Comparison of ENCODE assay signal across 2 cellular contexts in the genomic region with DNA sequence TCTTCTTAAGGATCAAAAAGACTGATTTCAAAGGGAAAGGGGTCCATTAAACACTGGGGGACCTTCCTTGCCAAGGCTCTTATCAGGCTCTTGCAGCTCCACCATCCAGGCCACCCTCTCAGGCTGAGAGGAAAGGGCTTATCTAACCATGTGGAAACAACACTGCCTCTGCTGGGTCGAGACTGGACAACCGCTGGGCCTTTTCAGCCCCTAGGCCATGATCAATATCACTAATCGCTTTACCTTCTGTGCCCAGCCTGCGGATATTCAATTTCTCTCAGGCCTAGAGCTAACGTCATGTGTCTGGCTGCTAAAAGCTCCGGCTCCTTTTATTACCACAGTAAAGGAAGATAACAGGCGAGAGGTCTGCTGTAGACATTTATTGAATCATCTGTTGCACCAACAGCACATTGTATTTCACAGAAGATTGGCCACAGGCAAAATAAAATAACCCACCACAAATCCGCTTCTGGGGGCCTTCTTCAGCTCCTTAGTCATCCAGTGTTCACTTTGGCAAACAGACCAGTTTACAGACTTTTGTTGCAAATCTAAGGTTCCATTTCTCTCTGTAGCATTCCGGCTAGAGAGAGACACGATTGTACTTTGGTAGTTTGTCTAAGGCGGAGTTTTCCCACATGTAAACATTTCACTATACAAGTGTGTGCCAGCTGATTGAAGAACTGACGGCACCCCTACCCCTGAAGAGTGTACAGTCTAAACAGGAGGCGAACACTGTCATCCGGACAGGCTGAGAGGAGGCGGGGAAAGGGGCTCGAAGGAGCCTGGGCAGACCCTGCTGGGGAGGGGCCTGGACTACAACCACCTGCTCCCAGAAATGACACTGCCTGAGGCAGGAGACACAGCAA.
TF ChIP-seq lines count a peak whose summit lies in the region.

No MANE protein-coding gene starts in this region.

TF ChIP-seq in IMR-90, 13 proteins besides CTCF, POLR2A, EP300 and RAD21:
- TF ChIP-seq MAFK (IDR thresholded peaks at IDR 0.05; ENCODE audit: low read depth, low read length): no peak
- TF ChIP-seq RCOR1 (IDR thresholded peaks at IDR 0.05; ENCODE audit: insufficient replicate concordance, low read length): no peak
- TF ChIP-seq BHLHE40 (IDR thresholded peaks at IDR 0.05; ENCODE audit: low read depth, low read length): 0 out of 2 replicates have a peak, but pooled peaks have one; percentile 17
- TF ChIP-seq CEBPB (IDR thresholded peaks at IDR 0.05; ENCODE audit: low read depth, low read length): peak; percentile 45; the same call in 1 of the 2 replicates
- TF ChIP-seq NFE2L2 (IDR thresholded peaks at IDR 0.05; ENCODE audit: low read depth, low read length): no peak
- TF ChIP-seq CHD1 (IDR thresholded peaks at IDR 0.05; ENCODE audit: low read depth, low read length): no peak
- TF ChIP-seq MAZ (IDR thresholded peaks at IDR 0.05; ENCODE audit: borderline replicate concordance, low read depth, low read length): 0 out of 2 replicates have a peak, but pooled peaks have one; percentile 23
- no peak for TF ChIP-seq MXI1 (IDR thresholded peaks at IDR 0.05; ENCODE audit: borderline replicate concordance, low read depth, low read length)

TF ChIP-seq in K562, 482 proteins besides CTCF, POLR2A, EP300 and RAD21 (continues in another document):
- TF ChIP-seq EGR1 (conservative IDR thresholded peaks at IDR 0.05) (peak; percentile 21; the same call in 1 of the 2 replicates), ZKSCAN1 (IDR thresholded peaks at IDR 0.05; ENCODE audit: low read depth, low read length) (peak; percentile 89), BCLAF1 (IDR thresholded peaks at IDR 0.05; ENCODE audit: borderline replicate concordance in 1 of 2, control insufficient read depth in 1 of 2, low read depth in 2 of 2, low read length in 1 of 2) (0 out of 4 replicates have a peak, but pooled peaks of 1 of the 2 experiments have one; percentile 69), PTTG1 (tag; IDR thresholded peaks at IDR 0.05; ENCODE audit: low read depth) (no peak), ZNF584 (CRISPR knock-in tag; IDR thresholded peaks at IDR 0.05; ENCODE audit: low read depth) (peak; percentile 68; the same call in 1 of the 2 replicates), ZNF717 (CRISPR knock-in tag; IDR thresholded peaks at IDR 0.05) (no peak), FOS (IDR thresholded peaks at IDR 0.05; ENCODE audit: extremely low read depth, insufficient read length) (no peak), EZH2 (IDR thresholded peaks at IDR 0.05; ENCODE audit: borderline replicate concordance, low read depth, low read length) (no peak), MTA2 (IDR thresholded peaks at IDR 0.05; ENCODE audit: low read depth) (peak; percentile 86), ZNF263 (CRISPR knock-in tag; IDR thresholded peaks at IDR 0.05; ENCODE audit: borderline replicate concordance) (0 out of 2 replicates have a peak, but pooled peaks have one; percentile 22), RBM17 (IDR thresholded peaks at IDR 0.05; ENCODE audit: borderline replicate concordance, low read depth, low read length) (no peak), ZBED1 (IDR thresholded peaks at IDR 0.05) (no peak), ZNF586 (CRISPR knock-in tag; conservative IDR thresholded peaks at IDR 0.05) (no peak), EHMT2 (IDR thresholded peaks at IDR 0.05) (0 out of 2 replicates have a peak, but pooled peaks have one; percentile 20), HMGN3 (IDR thresholded peaks at IDR 0.05; ENCODE audit: borderline replicate concordance, extremely low read depth, insufficient read length, low read depth, low read length) (peak; percentile 33), MTA3 (IDR thresholded peaks at IDR 0.05; ENCODE audit: borderline replicate concordance) (peak; percentile 92), MTA1 (IDR thresholded peaks at IDR 0.05; ENCODE audit: borderline replicate concordance) (peak; percentile 86), ZNF143 (CRISPR knock-in tag; IDR thresholded peaks at IDR 0.05) (no peak), SLC30A9 (CRISPR knock-in tag; IDR thresholded peaks at IDR 0.05) (no peak), LEF1 (IDR thresholded peaks at IDR 0.05) (peak; percentile 87)
- TF ChIP-seq, protein P1, sequence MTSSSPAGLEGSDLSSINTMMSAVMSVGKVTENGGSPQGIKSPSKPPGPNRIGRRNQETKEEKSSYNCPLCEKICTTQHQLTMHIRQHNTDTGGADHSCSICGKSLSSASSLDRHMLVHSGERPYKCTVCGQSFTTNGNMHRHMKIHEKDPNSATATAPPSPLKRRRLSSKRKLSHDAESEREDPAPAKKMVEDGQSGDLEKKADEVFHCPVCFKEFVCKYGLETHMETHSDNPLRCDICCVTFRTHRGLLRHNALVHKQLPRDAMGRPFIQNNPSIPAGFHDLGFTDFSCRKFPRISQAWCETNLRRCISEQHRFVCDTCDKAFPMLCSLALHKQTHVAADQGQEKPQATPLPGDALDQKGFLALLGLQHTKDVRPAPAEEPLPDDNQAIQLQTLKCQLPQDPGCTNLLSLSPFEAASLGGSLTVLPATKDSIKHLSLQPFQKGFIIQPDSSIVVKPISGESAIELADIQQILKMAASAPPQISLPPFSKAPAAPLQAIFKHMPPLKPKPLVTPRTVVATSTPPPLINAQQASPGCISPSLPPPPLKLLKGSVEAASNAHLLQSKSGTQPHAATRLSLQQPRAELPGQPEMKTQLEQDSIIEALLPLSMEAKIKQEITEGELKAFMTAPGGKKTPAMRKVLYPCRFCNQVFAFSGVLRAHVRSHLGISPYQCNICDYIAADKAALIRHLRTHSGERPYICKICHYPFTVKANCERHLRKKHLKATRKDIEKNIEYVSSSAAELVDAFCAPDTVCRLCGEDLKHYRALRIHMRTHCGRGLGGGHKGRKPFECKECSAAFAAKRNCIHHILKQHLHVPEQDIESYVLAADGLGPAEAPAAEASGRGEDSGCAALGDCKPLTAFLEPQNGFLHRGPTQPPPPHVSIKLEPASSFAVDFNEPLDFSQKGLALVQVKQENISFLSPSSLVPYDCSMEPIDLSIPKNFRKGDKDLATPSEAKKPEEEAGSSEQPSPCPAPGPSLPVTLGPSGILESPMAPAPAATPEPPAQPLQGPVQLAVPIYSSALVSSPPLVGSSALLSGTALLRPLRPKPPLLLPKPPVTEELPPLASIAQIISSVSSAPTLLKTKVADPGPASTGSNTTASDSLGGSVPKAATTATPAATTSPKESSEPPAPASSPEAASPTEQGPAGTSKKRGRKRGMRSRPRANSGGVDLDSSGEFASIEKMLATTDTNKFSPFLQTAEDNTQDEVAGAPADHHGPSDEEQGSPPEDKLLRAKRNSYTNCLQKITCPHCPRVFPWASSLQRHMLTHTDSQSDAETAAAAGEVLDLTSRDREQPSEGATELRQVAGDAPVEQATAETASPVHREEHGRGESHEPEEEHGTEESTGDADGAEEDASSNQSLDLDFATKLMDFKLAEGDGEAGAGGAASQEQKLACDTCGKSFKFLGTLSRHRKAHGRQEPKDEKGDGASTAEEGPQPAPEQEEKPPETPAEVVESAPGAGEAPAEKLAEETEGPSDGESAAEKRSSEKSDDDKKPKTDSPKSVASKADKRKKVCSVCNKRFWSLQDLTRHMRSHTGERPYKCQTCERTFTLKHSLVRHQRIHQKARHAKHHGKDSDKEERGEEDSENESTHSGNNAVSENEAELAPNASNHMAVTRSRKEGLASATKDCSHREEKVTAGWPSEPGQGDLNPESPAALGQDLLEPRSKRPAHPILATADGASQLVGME (CRISPR knock-in tag; IDR thresholded peaks at IDR 0.05): no peak
- TF ChIP-seq, protein P2, sequence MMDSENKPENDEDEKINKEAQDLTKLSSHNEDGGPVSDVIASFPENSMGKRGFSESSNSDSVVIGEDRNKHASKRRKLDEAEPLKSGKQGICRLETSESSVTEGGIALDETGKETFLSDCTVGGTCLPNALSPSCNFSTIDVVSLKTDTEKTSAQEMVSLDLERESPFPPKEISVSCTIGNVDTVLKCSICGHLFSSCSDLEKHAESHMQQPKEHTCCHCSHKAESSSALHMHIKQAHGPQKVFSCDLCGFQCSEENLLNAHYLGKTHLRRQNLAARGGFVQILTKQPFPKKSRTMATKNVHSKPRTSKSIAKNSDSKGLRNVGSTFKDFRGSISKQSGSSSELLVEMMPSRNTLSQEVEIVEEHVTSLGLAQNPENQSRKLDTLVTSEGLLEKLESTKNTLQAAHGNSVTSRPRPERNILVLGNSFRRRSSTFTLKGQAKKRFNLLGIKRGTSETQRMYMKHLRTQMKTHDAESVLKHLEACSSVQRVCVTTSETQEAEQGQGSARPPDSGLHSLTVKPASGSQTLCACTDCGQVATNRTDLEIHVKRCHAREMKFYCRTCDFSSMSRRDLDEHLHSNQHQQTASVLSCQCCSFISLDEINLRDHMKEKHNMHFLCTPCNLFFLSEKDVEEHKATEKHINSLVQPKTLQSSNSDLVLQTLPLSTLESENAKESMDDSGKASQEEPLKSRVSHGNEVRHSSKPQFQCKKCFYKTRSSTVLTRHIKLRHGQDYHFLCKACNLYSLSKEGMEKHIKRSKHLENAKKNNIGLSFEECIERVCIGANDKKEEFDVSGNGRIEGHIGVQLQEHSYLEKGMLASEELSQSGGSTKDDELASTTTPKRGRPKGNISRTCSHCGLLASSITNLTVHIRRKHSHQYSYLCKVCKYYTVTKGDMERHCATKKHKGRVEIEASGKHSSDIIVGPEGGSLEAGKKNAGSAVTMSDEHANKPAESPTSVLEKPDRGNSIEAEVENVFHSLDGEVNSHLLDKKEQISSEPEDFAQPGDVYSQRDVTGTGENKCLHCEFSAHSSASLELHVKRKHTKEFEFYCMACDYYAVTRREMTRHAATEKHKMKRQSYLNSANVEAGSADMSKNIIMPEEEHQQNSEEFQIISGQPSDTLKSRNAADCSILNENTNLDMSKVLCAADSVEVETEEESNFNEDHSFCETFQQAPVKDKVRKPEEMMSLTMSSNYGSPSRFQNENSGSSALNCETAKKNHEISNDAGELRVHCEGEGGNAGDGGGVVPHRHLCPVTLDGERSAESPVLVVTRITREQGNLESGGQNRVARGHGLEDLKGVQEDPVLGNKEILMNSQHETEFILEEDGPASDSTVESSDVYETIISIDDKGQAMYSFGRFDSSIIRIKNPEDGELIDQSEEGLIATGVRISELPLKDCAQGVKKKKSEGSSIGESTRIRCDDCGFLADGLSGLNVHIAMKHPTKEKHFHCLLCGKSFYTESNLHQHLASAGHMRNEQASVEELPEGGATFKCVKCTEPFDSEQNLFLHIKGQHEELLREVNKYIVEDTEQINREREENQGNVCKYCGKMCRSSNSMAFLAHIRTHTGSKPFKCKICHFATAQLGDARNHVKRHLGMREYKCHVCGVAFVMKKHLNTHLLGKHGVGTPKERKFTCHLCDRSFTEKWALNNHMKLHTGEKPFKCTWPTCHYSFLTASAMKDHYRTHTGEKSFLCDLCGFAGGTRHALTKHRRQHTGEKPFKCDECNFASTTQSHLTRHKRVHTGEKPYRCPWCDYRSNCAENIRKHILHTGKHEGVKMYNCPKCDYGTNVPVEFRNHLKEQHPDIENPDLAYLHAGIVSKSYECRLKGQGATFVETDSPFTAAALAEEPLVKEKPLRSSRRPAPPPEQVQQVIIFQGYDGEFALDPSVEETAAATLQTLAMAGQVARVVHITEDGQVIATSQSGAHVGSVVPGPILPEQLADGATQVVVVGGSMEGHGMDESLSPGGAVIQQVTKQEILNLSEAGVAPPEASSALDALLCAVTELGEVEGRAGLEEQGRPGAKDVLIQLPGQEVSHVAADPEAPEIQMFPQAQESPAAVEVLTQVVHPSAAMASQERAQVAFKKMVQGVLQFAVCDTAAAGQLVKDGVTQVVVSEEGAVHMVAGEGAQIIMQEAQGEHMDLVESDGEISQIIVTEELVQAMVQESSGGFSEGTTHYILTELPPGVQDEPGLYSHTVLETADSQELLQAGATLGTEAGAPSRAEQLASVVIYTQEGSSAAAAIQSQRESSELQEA (IDR thresholded peaks at IDR 0.05; ENCODE audit: low read depth): no peak
- TF ChIP-seq, protein P3, sequence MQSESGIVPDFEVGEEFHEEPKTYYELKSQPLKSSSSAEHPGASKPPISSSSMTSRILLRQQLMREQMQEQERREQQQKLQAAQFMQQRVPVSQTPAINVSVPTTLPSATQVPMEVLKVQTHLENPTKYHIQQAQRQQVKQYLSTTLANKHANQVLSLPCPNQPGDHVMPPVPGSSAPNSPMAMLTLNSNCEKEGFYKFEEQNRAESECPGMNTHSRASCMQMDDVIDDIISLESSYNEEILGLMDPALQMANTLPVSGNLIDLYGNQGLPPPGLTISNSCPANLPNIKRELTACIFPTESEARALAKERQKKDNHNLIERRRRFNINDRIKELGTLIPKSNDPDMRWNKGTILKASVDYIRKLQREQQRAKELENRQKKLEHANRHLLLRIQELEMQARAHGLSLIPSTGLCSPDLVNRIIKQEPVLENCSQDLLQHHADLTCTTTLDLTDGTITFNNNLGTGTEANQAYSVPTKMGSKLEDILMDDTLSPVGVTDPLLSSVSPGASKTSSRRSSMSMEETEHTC (IDR thresholded peaks at IDR 0.05): peak; percentile 20; the same call in 1 of the 2 replicates
- TF ChIP-seq, protein P4, sequence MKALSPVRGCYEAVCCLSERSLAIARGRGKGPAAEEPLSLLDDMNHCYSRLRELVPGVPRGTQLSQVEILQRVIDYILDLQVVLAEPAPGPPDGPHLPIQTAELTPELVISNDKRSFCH (CRISPR knock-in tag; IDR thresholded peaks at IDR 0.05): 0 out of 2 replicates have a peak, but pooled peaks have one; percentile 29
- TF ChIP-seq, protein P4 (tag; IDR thresholded peaks at IDR 0.05): peak; percentile 80; the same call in 1 of the 2 replicates
